Comparison of ENCODE assay signal across 8 cellular contexts in genomic region chr3:169812124-169812843, GRCh38. TPM values are rescaled to one million over a fixed set of nuclear protein-coding genes. Genes with fewer than 3 reads are reported as not detected.
A peak's percentile ranks its signal among the peaks of the same experiment; 100 is the strongest.
DNase-seq lines count a peak whose midpoint lies in the region; ATAC-seq and TF ChIP-seq lines count a peak whose summit lies in the region.

No MANE protein-coding gene starts in this region.

- CTCF ChIA-PET in OCI-LY7 (lab: Charles Lee; ENCODE audit: unreplicated experiment), result no interaction called here

- H3K9me3 ChIP-seq in OCI-LY7 (ENCODE audit: low read length) (peaks cover 18% of the 10 kb centered on the region; the same call in 1 of the 2 replicates), testis (no peaks in the 10 kb centered on the region)

- intact Hi-C loops in OCI-LY7 (cut with micrococcal nuclease; ENCODE audit: unreplicated experiment), result loop anchor here (2.0 kb wide), 2 partner anchors 25 to 47 kb away; partner anchors contain the start of gene TERC
- intact Hi-C loops in testis (cut with DNase I; ENCODE audit: low total_unique reads), result no loop called here

- POLR2A ChIA-PET in OCI-LY7 (lab: Charles Lee), result interaction anchor here (0.8 to 2.9 kb wide), 4 partner anchors 11 to 119 kb away, joined by 3 to 16 read pairs (median 5); no protein-coding TSS in a partner anchor

- H3K27ac ChIP-seq in OCI-LY7 (ENCODE audit: low read depth, low read length, poor library complexity, severe bottlenecking) (peak overlapping the region; percentile 22), testis (peak overlapping the region; percentile 36 to 76)

- H3K4me3 Mint-ChIP-seq in glutamatergic neuron (ENCODE audit: unreplicated experiment), result peak overlapping the region; percentile 88

- H3K27me3 Mint-ChIP-seq in glutamatergic neuron (ENCODE audit: unreplicated experiment), result peaks cover 6% of the 10 kb centered on the region

- TF ChIP-seq CTCF in OCI-LY7 (conservative IDR thresholded peaks at IDR 0.05; ENCODE audit: low read length) (no peak), glutamatergic neuron (IDR thresholded peaks at IDR 0.05; ENCODE audit: partially characterized antibody, unreplicated experiment) (no peak), testis (IDR thresholded peaks at IDR 0.05) (no peak)

- peaks cover 5% of the 10 kb centered on the region for H3K36me3 Mint-ChIP-seq in glutamatergic neuron (ENCODE audit: unreplicated experiment)

- H3K4me2 ChIP-seq in OCI-LY7 (ENCODE audit: low read length), result peak overlapping the region; percentile 82

- no TSS peak for BruUV-seq in OCI-LY7 (replicated peaks; lab: Mats Ljungman, UMichigan)

- H4K20me1 ChIP-seq in OCI-LY7 (ENCODE audit: insufficient read depth, low read length), result no peaks in the 10 kb centered on the region

- TF ChIP-seq POLR2A in testis (IDR thresholded peaks at IDR 0.05), result no peak

- no peaks in the 10 kb centered on the region for H3K27me3 ChIP-seq in testis

- peak; percentile 66 for DNase-seq in CD1c-positive myeloid dendritic cell (ENCODE audit: extremely low spot score)
- peak; percentile 60 for DNase-seq in OCI-LY7 (ENCODE audit: low spot score)
- peak; percentile 5 to 43 (median 22) for DNase-seq in activated naive CD4-positive, alpha-beta T cell (lab: John Stamatoyannopoulos, UW)
- DNase-seq in glutamatergic neuron, result peak; percentile 81
- peak; percentile 70 for DNase-seq in occipital lobe (lab: John Stamatoyannopoulos, UW)
- DNase-seq in testis, result peak; percentile 83

- H3K9me2 ChIP-seq in OCI-LY7 (ENCODE audit: insufficient read depth, low read length), result no peaks in the 10 kb centered on the region

- H3K36me3 ChIP-seq in OCI-LY7 (ENCODE audit: insufficient read depth, low read length) (no peaks in the 10 kb centered on the region; the same call in 1 of the 2 replicates), testis (ENCODE audit: low read depth, missing control alignments) (no peaks in the 10 kb centered on the region)

- H3K4me3 ChIP-seq in OCI-LY7 (ENCODE audit: low read depth, low read length, poor library complexity, severe bottlenecking) (peak overlapping the region; percentile 62), testis (peak overlapping the region; percentile 67 to 82)

- H3K79me2 ChIP-seq in OCI-LY7 (ENCODE audit: insufficient read depth, low read depth, low read length), result no peaks in the 10 kb centered on the region

- H3K4me1 ChIP-seq in OCI-LY7 (ENCODE audit: insufficient read depth, low read length, poor library complexity, severe bottlenecking) (peaks cover 41% of the 10 kb centered on the region), testis (no peaks in the 10 kb centered on the region)

- 1% methylated on average over 19 to 25 of the region's 59 CpGs for WGBS in testis, 2 donors

- H2AFZ ChIP-seq in OCI-LY7 (ENCODE audit: low read length), result peak overlapping the region; percentile 98

- peaks cover 13% of the 10 kb centered on the region for H3K4me1 Mint-ChIP-seq in glutamatergic neuron (ENCODE audit: low read depth, unreplicated experiment)

- H3K9me3 Mint-ChIP-seq in glutamatergic neuron (ENCODE audit: unreplicated experiment), result peaks cover 9% of the 10 kb centered on the region

- H3K27ac Mint-ChIP-seq in glutamatergic neuron (ENCODE audit: unreplicated experiment), result peak overlapping the region; percentile 89

- ATAC-seq in GM19328 (IDR thresholded peaks at IDR 0.05; ENCODE audit: unreplicated experiment) (peak; percentile 62), HG03457 (IDR thresholded peaks at IDR 0.05; ENCODE audit: unreplicated experiment) (peak; percentile 69)

RNA-seq across cellular contexts. Expression of gene LRRIQ4, which starts 0.4 kb away (rescaled TPM):
- total RNA-seq in OCI-LY7 (2014; rRNA removed; shearing (Covaris generic)), result 0.08 and 0.47 TPM in 2 replicates
- total RNA-seq in OCI-LY7 (2022) (0.17 and 0.39 TPM in 2 replicates), glutamatergic neuron (ENCODE audit: unreplicated experiment) (0.29 TPM), occipital lobe (0.31 TPM), testis (1 to 10 TPM in 1 of 2 donors, under 1 TPM in 1; 0.68 to 1.3 TPM)
- 3.4 TPM for polyA plus RNA-seq in testis (ENCODE audit: insufficient read depth, low read depth, low replicate concordance)

RNA-seq across cellular contexts. Expression of gene LRRC34, which starts 0.4 kb away (rescaled TPM):
- total RNA-seq in OCI-LY7 (2014; rRNA removed; shearing (Covaris generic)), result 2.2 and 2.8 TPM in 2 replicates
- total RNA-seq in OCI-LY7 (2022) (3.3 and 3.9 TPM in 2 replicates), glutamatergic neuron (ENCODE audit: unreplicated experiment) (3.6 TPM), occipital lobe (8.1 TPM), testis (1 to 10 TPM; 9.4 to 9.7 TPM)
- 32.8 TPM for polyA plus RNA-seq in testis (ENCODE audit: insufficient read depth, low read depth, low replicate concordance)

RNA-seq across cellular contexts. Expression of gene MYNN, which starts 39.1 kb away (rescaled TPM):
- total RNA-seq in OCI-LY7 (2014; rRNA removed; shearing (Covaris generic)), result 12.0 and 13.1 TPM in 2 replicates
- total RNA-seq in OCI-LY7 (2022), result 12.1 and 12.2 TPM in 2 replicates
- total RNA-seq in glutamatergic neuron (ENCODE audit: unreplicated experiment), result 13.9 TPM
- 42.9 TPM for total RNA-seq in occipital lobe
- 10 to 100 TPM; 14.6 to 22.4 TPM for total RNA-seq in testis
- polyA plus RNA-seq in testis (ENCODE audit: insufficient read depth, low read depth, low replicate concordance), result 27.0 TPM

RNA-seq across cellular contexts. Expression of gene ACTRT3, which starts 42.9 kb away (rescaled TPM):
- total RNA-seq in OCI-LY7 (2014; rRNA removed; shearing (Covaris generic)), result 0.39 TPM in 1 of 2 replicates, not detected in the other
- 0.42 and 1.2 TPM in 2 replicates for total RNA-seq in OCI-LY7 (2022)
- 1.8 TPM for total RNA-seq in glutamatergic neuron (ENCODE audit: unreplicated experiment)
- 3.3 TPM for total RNA-seq in occipital lobe
- 10 to 100 TPM; 26.7 to 47.4 TPM for total RNA-seq in testis
- polyA plus RNA-seq in testis (ENCODE audit: insufficient read depth, low read depth, low replicate concordance), result 104 TPM

RNA-seq across cellular contexts. Expression of gene TERC, which starts 47.4 kb away (rescaled TPM):
- total RNA-seq in OCI-LY7 (2014; rRNA removed; shearing (Covaris generic)), result 143 and 210 TPM in 2 replicates
- 10.7 and 15.9 TPM in 2 replicates for total RNA-seq in OCI-LY7 (2022)
- total RNA-seq in glutamatergic neuron (ENCODE audit: unreplicated experiment), result 6.4 TPM
- total RNA-seq in occipital lobe, result 102 TPM
- total RNA-seq in testis, result 1,000 to 10,000 TPM in 1 of 2 donors, 100 to 1,000 TPM in 1; 512 to 1,059 TPM
- polyA plus RNA-seq in testis (ENCODE audit: insufficient read depth, low read depth, low replicate concordance), result not detected

Comparison
In these comparisons a context has a peak if more than half of its experiments do, and no peak if none do; other contexts are left out.
1. Peak in every context shown above with its lines: DNase-seq, ATAC-seq, H3K4me3 ChIP-seq and H3K27ac ChIP-seq.
2. DNase-seq: peak in every context shown above with its lines; median percentile 83 in testis; 81 in glutamatergic neuron; 70 in occipital lobe; 66 in CD1c-positive myeloid dendritic cell; 60 in OCI-LY7; 22 in activated naive CD4-positive, alpha-beta T cell.